Comparison of ENCODE assay signal across 13 cellular contexts in genomic region chr5:52469420-52469819, GRCh38.
DNase-seq lines count a peak whose midpoint lies in the region; ATAC-seq and TF ChIP-seq lines count a peak whose summit lies in the region.
"Had no signal": no experiment of that assay in that cellular context is flagged by ENCODE, and none has a peak within 500 bp of the region (broad histone marks: within the 10 kb centered on the region; RNA-seq: fewer than 3 reads in every experiment).

No MANE protein-coding gene starts in this region.

- H3K9me3 Mint-ChIP-seq in HFFc6, result no peaks in the 10 kb centered on the region
- H3K9me3 Mint-ChIP-seq in naive thymus-derived CD4-positive, alpha-beta T cell, result no peaks in the 10 kb centered on the region

- peak overlapping the region; percentile 28 for H3K4me3 ChIP-seq in naive thymus-derived CD4-positive, alpha-beta T cell (ENCODE audit: low read length)
- H3K4me3 ChIP-seq: esophagus squamous epithelium had no signal

- CTCF ChIA-PET in naive thymus-derived CD4-positive, alpha-beta T cell (lab: Charles Lee), result no interaction called here

- H3K36me3 Mint-ChIP-seq in HFFc6 (ENCODE audit: low read depth) (no peaks in the 10 kb centered on the region), T-helper 17 cell (ENCODE audit: low read depth) (no peaks in the 10 kb centered on the region)
- no peaks in the 10 kb centered on the region for H3K36me3 Mint-ChIP-seq in naive thymus-derived CD4-positive, alpha-beta T cell

- POLR2A ChIA-PET in naive thymus-derived CD4-positive, alpha-beta T cell (lab: Charles Lee), result no interaction called here

- DNase-seq in activated CD4-positive, alpha-beta T cell treated with anti-CD3 and anti-CD28 coated beads for 48 hours, result peak; percentile 4
- DNase-seq in activated CD4-positive, alpha-beta T cell treated with anti-CD3 and anti-CD28 coated beads for 1 hour, result no peak
- no peak for DNase-seq in HFFc6
- no peak for DNase-seq in T-helper 17 cell
- DNase-seq in naive thymus-derived CD4-positive, alpha-beta T cell, result peak in 7 of 9 donors; percentile 2 to 45 (median 28)
- no peak for DNase-seq in ecto neural progenitor cell (ENCODE audit: low spot score)
- DNase-seq: esophagus squamous epithelium, islet precursor cell, KG1, NCI-H446, substantia nigra had no signal

- H3K27me3 ChIP-seq in naive thymus-derived CD4-positive, alpha-beta T cell (ENCODE audit: control insufficient read depth in 2 of 2, insufficient read depth in 2 of 2, low read length in 2 of 2), result no peaks in the 10 kb centered on the region
- H3K27me3 ChIP-seq: esophagus squamous epithelium had no signal

- ATAC-seq in T-helper 17 cell (peak; percentile 75), HG03025 (IDR thresholded peaks at IDR 0.05; ENCODE audit: low FRiP score, unreplicated experiment) (no peak), HG03045 (IDR thresholded peaks at IDR 0.05; ENCODE audit: unreplicated experiment) (no peak)
- ATAC-seq in naive thymus-derived CD4-positive, alpha-beta T cell, result peak; percentile 67

- H3K27ac Mint-ChIP-seq in HFFc6 (no peak overlapping the region), T-helper 17 cell (peak overlapping the region; percentile 47)
- H3K27ac Mint-ChIP-seq in naive thymus-derived CD4-positive, alpha-beta T cell, result peak overlapping the region; percentile 65 to 88 (median 77)

- H3K36me3 ChIP-seq in naive thymus-derived CD4-positive, alpha-beta T cell (ENCODE audit: control insufficient read depth in 2 of 3, insufficient read depth in 3 of 3, low read length in 3 of 3), result no peaks in the 10 kb centered on the region
- H3K36me3 ChIP-seq: esophagus squamous epithelium had no signal

- no peaks in the 10 kb centered on the region for H3K9me3 ChIP-seq in T-helper 17 cell (ENCODE audit: control insufficient read depth, low read length, poor library complexity, severe bottlenecking)
- H3K9me3 ChIP-seq in naive thymus-derived CD4-positive, alpha-beta T cell (ENCODE audit: control insufficient read depth in 2 of 3, low read length in 3 of 3), result no peaks in the 10 kb centered on the region
- H3K9me3 ChIP-seq: esophagus squamous epithelium had no signal

- peak overlapping the region; percentile 44 for H3K4me3 Mint-ChIP-seq in HFFc6
- H3K4me3 Mint-ChIP-seq in T-helper 17 cell, result peak overlapping the region; percentile 47
- H3K4me3 Mint-ChIP-seq in naive thymus-derived CD4-positive, alpha-beta T cell, result peak overlapping the region; percentile 43 to 74 (median 68)

- H3K4me1 ChIP-seq in naive thymus-derived CD4-positive, alpha-beta T cell (ENCODE audit: control insufficient read depth in 2 of 2, insufficient read depth in 2 of 2, low read length in 2 of 2), result peaks cover 0 to 6% of the 10 kb centered on the region in 2 donors
- H3K4me1 ChIP-seq: esophagus squamous epithelium had no signal

- no peak overlapping the region for H3K27ac ChIP-seq in naive thymus-derived CD4-positive, alpha-beta T cell (ENCODE audit: low read depth, low read length)
- H3K27ac ChIP-seq: esophagus squamous epithelium had no signal

- H3K4me1 Mint-ChIP-seq in HFFc6 (ENCODE audit: low read depth), result no peaks in the 10 kb centered on the region
- peaks cover 10% of the 10 kb centered on the region for H3K4me1 Mint-ChIP-seq in T-helper 17 cell
- H3K4me1 Mint-ChIP-seq in naive thymus-derived CD4-positive, alpha-beta T cell, result peaks cover 0 to 14% (median 4%) of the 10 kb centered on the region in 7 donors

- intact Hi-C loops in naive thymus-derived CD4-positive, alpha-beta T cell (cut with micrococcal nuclease), result no loop called here

- TF ChIP-seq CTCF in HFFc6 (IDR thresholded peaks at IDR 0.05), result no peak

- no peaks in the 10 kb centered on the region for H3K27me3 Mint-ChIP-seq in HFFc6 (ENCODE audit: insufficient read depth)
- no peaks in the 10 kb centered on the region for H3K27me3 Mint-ChIP-seq in T-helper 17 cell
- H3K27me3 Mint-ChIP-seq in naive thymus-derived CD4-positive, alpha-beta T cell, result peaks cover 0 to 2% (median 0%) of the 10 kb centered on the region in 5 donors

Comparison
In these comparisons a context has a peak if more than half of its experiments do, and no peak if none do; other contexts are left out.
1. DNase-seq: peak in activated CD4-positive, alpha-beta T cell treated with anti-CD3 and anti-CD28 coated beads for 48 hours (single experiment) and naive thymus-derived CD4-positive, alpha-beta T cell (7 of 9); none in activated CD4-positive, alpha-beta T cell treated with anti-CD3 and anti-CD28 coated beads for 1 hour (single experiment), HFFc6 (single experiment), T-helper 17 cell (0 of 3) and ecto neural progenitor cell (single experiment).
2. ATAC-seq: peak in T-helper 17 cell (single experiment) and naive thymus-derived CD4-positive, alpha-beta T cell (single experiment); none in HG03025 (single experiment) and HG03045 (single experiment).
3. Peak in every context shown above with its lines, with median percentiles within 50 percentile points of each other: H3K4me3 Mint-ChIP-seq.